ENCODE assay signal across 21 cellular contexts in the genomic region with DNA sequence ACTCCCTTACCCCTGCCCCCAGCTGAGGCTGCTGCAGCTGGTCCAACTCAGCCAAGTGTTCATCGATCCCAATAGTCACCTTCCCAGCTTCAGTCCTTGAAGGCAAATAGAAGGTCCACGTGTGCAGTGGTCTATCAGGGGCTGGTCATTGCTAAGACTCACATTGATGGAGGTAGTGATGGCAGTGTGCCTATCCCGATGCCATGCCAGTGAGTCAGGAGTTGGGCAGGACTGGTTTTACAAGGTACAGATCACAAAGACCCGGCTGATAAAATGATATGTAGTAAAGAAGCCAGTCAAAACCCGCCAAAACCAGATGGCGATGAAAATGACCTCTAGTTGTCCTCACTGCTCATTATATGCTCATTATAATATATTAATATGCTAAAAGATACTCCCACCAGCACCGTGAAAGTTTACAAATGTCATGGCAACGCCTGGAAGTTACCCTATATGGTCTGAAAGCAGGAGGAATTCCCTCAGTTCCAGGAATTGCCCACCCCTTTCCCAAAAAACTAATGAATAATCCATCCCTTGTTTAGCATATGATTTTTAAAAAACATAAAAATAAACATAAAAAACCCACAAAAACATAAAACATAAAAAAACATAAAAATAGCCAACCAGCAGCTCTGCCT. TPM values are rescaled to one million over a fixed set of nuclear protein-coding genes. Genes with fewer than 3 reads are reported as not detected.
"Had no signal": no experiment of that assay in that cellular context is flagged by ENCODE, and none has a peak within 500 bp of the region (broad histone marks: within the 10 kb centered on the region; RNA-seq: fewer than 3 reads in every experiment).

No MANE protein-coding gene starts in this region.

- H3K36me3 Mint-ChIP-seq: activated naive CD4-positive, alpha-beta T cell treated with anti-CD3 and anti-CD28 coated beads, Interleukin-2, amount 10 ng/mL, durations not matched to agents 7 days and 5 days; naive B cell had no signal

- H3K9me3 ChIP-seq: adrenal gland, body of pancreas, lower lobe of right lung, right lobe of liver, testis had no signal

- H3K4me1 Mint-ChIP-seq: activated B cell treated with CpG ODN at 0.5 μM for 24 hours; activated CD4-positive, alpha-beta T cell treated with anti-CD3 and anti-CD28 coated beads, Interleukin-2, amount 10 ng/mL, durations not matched to agents 7 days and 5 days; activated naive CD4-positive, alpha-beta T cell treated with anti-CD3 and anti-CD28 coated beads, Interleukin-2, amount 10 ng/mL, durations not matched to agents 7 days and 5 days; activated T-helper 17 cell treated with anti-CD3 and anti-CD28 coated beads, Interleukin-2, amount 50 U/mL, for 72 hours; central memory CD8-positive, alpha-beta T cell; naive B cell had no signal

- H3K27ac ChIP-seq: adrenal gland, body of pancreas, lower lobe of right lung, right lobe of liver, testis had no signal

- H3K27me3 Mint-ChIP-seq: activated CD4-positive, alpha-beta T cell treated with anti-CD3 and anti-CD28 coated beads, Interleukin-2, amount 10 ng/mL, durations not matched to agents 7 days and 5 days; activated T-helper 17 cell treated with anti-CD3 and anti-CD28 coated beads, Interleukin-2, amount 50 U/mL, for 72 hours; stimulated activated naive CD8-positive, alpha-beta T cell treated with anti-CD3 and anti-CD28 coated beads, Interleukin-15, Interleukin-2, amounts not matched to agents 100 ng/mL and 50 ng/mL, for 24 hours had no signal

- H3K9me3 Mint-ChIP-seq: activated B cell treated with CpG ODN at 0.5 μM for 24 hours; activated CD4-positive, alpha-beta T cell treated with anti-CD3 and anti-CD28 coated beads, Interleukin-2, amount 10 ng/mL, durations not matched to agents 7 days and 5 days; activated naive CD4-positive, alpha-beta T cell treated with anti-CD3 and anti-CD28 coated beads, Interleukin-2, amount 10 ng/mL, durations not matched to agents 7 days and 5 days; activated T-helper 17 cell treated with anti-CD3 and anti-CD28 coated beads, Interleukin-2, amount 50 U/mL, for 72 hours; central memory CD8-positive, alpha-beta T cell; stimulated activated naive CD8-positive, alpha-beta T cell treated with anti-CD3 and anti-CD28 coated beads, Interleukin-15, Interleukin-2, amounts not matched to agents 100 ng/mL and 50 ng/mL, for 24 hours; T-helper 1 cell treated with Interleukin-12 subunit alpha and Interleukin-12 subunit beta and Interleukin-4 antibody, amounts not matched to agents 30 μg/mL and 1 μg/mL, for 36 hours had no signal

- H3K27me3 ChIP-seq: adrenal gland, body of pancreas, right lobe of liver, testis had no signal

- H3K36me3 ChIP-seq: adrenal gland, lower lobe of right lung, right lobe of liver had no signal

- DNase-seq: activated B cell treated with CpG ODN at 0.5 μM for 24 hours; activated CD4-positive, alpha-beta T cell treated with anti-CD3 and anti-CD28 coated beads, Interleukin-2, amount 10 ng/mL, durations not matched to agents 7 days and 5 days; activated CD8-positive, alpha-beta memory T cell treated with anti-CD3 and anti-CD28 coated beads for 24 hours; activated naive CD4-positive, alpha-beta T cell treated with anti-CD3 and anti-CD28 coated beads, Interleukin-2, amount 10 ng/mL, durations not matched to agents 7 days and 5 days; adrenal gland; body of pancreas; cortex of kidney; effector CD8-positive, alpha-beta T cell; hypothalamus; lower lobe of right lung; midbrain; naive B cell; right lobe of liver; testis had no signal

- H3K4me3 Mint-ChIP-seq: activated B cell treated with CpG ODN at 0.5 μM for 24 hours; activated CD4-positive, alpha-beta T cell treated with anti-CD3 and anti-CD28 coated beads, Interleukin-2, amount 10 ng/mL, durations not matched to agents 7 days and 5 days; activated naive CD4-positive, alpha-beta T cell treated with anti-CD3 and anti-CD28 coated beads, Interleukin-2, amount 10 ng/mL, durations not matched to agents 7 days and 5 days; activated T-helper 17 cell treated with anti-CD3 and anti-CD28 coated beads, Interleukin-2, amount 50 U/mL, for 72 hours; central memory CD8-positive, alpha-beta T cell; naive B cell; stimulated activated naive CD8-positive, alpha-beta T cell treated with anti-CD3 and anti-CD28 coated beads, Interleukin-15, Interleukin-2, amounts not matched to agents 100 ng/mL and 50 ng/mL, for 24 hours; T-helper 1 cell treated with Interleukin-12 subunit alpha and Interleukin-12 subunit beta and Interleukin-4 antibody, amounts not matched to agents 30 μg/mL and 1 μg/mL, for 36 hours had no signal

- H3K4me1 ChIP-seq: adrenal gland, body of pancreas, lower lobe of right lung, right lobe of liver, testis had no signal

- H3K4me3 ChIP-seq: adrenal gland, body of pancreas, lower lobe of right lung, right lobe of liver, testis had no signal

- H3K27ac Mint-ChIP-seq: activated B cell treated with CpG ODN at 0.5 μM for 24 hours; activated CD4-positive, alpha-beta T cell treated with anti-CD3 and anti-CD28 coated beads, Interleukin-2, amount 10 ng/mL, durations not matched to agents 7 days and 5 days; activated naive CD4-positive, alpha-beta T cell treated with anti-CD3 and anti-CD28 coated beads, Interleukin-2, amount 10 ng/mL, durations not matched to agents 7 days and 5 days; activated T-helper 17 cell treated with anti-CD3 and anti-CD28 coated beads, Interleukin-2, amount 50 U/mL, for 72 hours; stimulated activated naive CD8-positive, alpha-beta T cell treated with anti-CD3 and anti-CD28 coated beads, Interleukin-15, Interleukin-2, amounts not matched to agents 100 ng/mL and 50 ng/mL, for 24 hours; T-helper 1 cell treated with Interleukin-12 subunit alpha and Interleukin-12 subunit beta and Interleukin-4 antibody, amounts not matched to agents 30 μg/mL and 1 μg/mL, for 36 hours had no signal

- ATAC-seq: activated T-helper 17 cell treated with anti-CD3 and anti-CD28 coated beads, Interleukin-2, amount 50 U/mL, for 72 hours; body of pancreas; lower lobe of right lung; right lobe of liver had no signal

RNA-seq across cellular contexts. Expression of gene C2orf80, which starts 2.9 kb away (rescaled TPM):
- total RNA-seq: activated B cell treated with CpG ODN at 0.5 μM for 24 hours; activated CD4-positive, alpha-beta T cell treated with anti-CD3 and anti-CD28 coated beads, Interleukin-2, amount 10 ng/mL, durations not matched to agents 7 days and 5 days; activated T-helper 17 cell treated with anti-CD3 and anti-CD28 coated beads, Interleukin-2, amount 50 U/mL, for 72 hours; adrenal gland; body of pancreas; epithelial cell of proximal tubule; lower lobe of right lung; posterior vena cava; right lobe of liver; testis had no signal
- polyA plus RNA-seq: adrenal gland, urinary bladder had no signal

RNA-seq across cellular contexts. Expression of gene CRYGA, which starts 29.3 kb away (rescaled TPM):
- total RNA-seq: activated B cell treated with CpG ODN at 0.5 μM for 24 hours; activated CD4-positive, alpha-beta T cell treated with anti-CD3 and anti-CD28 coated beads, Interleukin-2, amount 10 ng/mL, durations not matched to agents 7 days and 5 days; activated T-helper 17 cell treated with anti-CD3 and anti-CD28 coated beads, Interleukin-2, amount 50 U/mL, for 72 hours; adrenal gland; body of pancreas; epithelial cell of proximal tubule; lower lobe of right lung; posterior vena cava; right lobe of liver; testis; urinary bladder had no signal
- polyA plus RNA-seq: adrenal gland, urinary bladder had no signal

RNA-seq across cellular contexts. Expression of gene CRYGB, which starts 46.8 kb away (rescaled TPM):
- total RNA-seq: activated B cell treated with CpG ODN at 0.5 μM for 24 hours; activated CD4-positive, alpha-beta T cell treated with anti-CD3 and anti-CD28 coated beads, Interleukin-2, amount 10 ng/mL, durations not matched to agents 7 days and 5 days; activated T-helper 17 cell treated with anti-CD3 and anti-CD28 coated beads, Interleukin-2, amount 50 U/mL, for 72 hours; adrenal gland; body of pancreas; epithelial cell of proximal tubule; lower lobe of right lung; posterior vena cava; right lobe of liver; urinary bladder had no signal
- polyA plus RNA-seq: adrenal gland, urinary bladder had no signal
